In the genomic region with DNA sequence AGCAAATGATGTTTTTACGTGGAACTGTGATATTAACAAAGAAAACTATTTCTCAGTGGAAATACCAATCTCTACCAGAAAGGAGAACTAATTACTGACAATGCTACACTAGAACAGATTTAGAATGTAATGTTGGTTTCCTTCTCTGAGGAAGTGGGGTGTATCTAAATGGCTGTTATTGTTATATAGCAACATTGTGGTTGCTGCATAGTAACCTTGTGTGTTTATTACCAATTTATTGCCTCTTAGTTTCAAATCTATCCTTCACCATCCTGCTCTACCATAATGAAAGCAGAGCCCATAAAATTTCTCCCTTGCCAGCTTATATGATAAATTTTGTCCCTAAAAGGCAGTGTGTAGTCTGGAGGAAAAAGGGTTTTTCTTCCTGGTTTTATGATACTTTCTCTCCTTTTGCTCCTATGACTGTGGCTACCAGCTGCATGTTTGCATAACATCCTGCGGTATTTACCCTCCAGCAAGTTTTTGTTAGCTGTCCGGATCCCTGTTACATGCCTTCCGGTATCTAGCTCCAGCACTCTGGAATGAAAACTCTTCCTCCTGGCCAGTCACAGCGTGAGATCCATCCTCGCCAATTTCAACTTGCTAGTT, we compare ENCODE assay signal across 8 cellular contexts. TPM values are rescaled to one million over a fixed set of nuclear protein-coding genes. Genes with fewer than 3 reads are reported as not detected.
A peak's percentile ranks its signal among the peaks of the same experiment; 100 is the strongest.
DNase-seq lines count a peak whose midpoint lies in the region; ATAC-seq and TF ChIP-seq lines count a peak whose summit lies in the region.

No MANE protein-coding gene starts in this region.

- TF ChIP-seq EP300 in transverse colon (IDR thresholded peaks at IDR 0.05; ENCODE audit: low read depth) = no peak

- in situ Hi-C loops in transverse colon (cut with MboI; ENCODE audit: low pct_ligation_motif_present in 1 of 4, low pct_unique_long_range_greater_than_20kb in 1 of 4, low sequenced_read_pairs in 3 of 4) = no loop called here

- H3K4me3 Mint-ChIP-seq in activated naive CD8-positive, alpha-beta T cell = peak overlapping the region; percentile 85

- no peaks in the 10 kb centered on the region for H3K9me3 ChIP-seq in transverse colon

- H4K20me1 ChIP-seq in KMS-11 (ENCODE audit: insufficient read depth) = no peaks in the 10 kb centered on the region

- H3K4me2 ChIP-seq in KMS-11 = 0 out of 2 replicates have a peak overlapping the region, but pooled peaks have one; percentile 21

- peaks cover 74% of the 10 kb centered on the region for H3K4me1 Mint-ChIP-seq in activated naive CD8-positive, alpha-beta T cell (ENCODE audit: low read depth)

- H3K27me3 Mint-ChIP-seq in activated naive CD8-positive, alpha-beta T cell = no peaks in the 10 kb centered on the region

- WGBS in transverse colon (ENCODE audit: low coverage in 1 of 2), 2 donors = 17 to 25% methylated on average over 3 to 6 of the region's 6 CpGs

- H3K36me3 Mint-ChIP-seq in activated naive CD8-positive, alpha-beta T cell = peaks cover 7% of the 10 kb centered on the region

- H3K27ac ChIP-seq in KMS-11 = no peak overlapping the region
- peak overlapping the region; percentile 67 to 77 (median 71) for H3K27ac ChIP-seq in transverse colon

- no peak overlapping the region for H3K9ac ChIP-seq in KMS-11

- no peak overlapping the region for H3K4me3 ChIP-seq in KMS-11 (IDR thresholded peaks at IDR 0.05; ENCODE audit: insufficient read depth, low read depth, low read length)
- H3K4me3 ChIP-seq in transverse colon = peak overlapping the region in 1 of 4 donors; percentile 11

- peak; percentile 83 for ATAC-seq in GM21825 (IDR thresholded peaks at IDR 0.05; ENCODE audit: unreplicated experiment)

- TF ChIP-seq CTCF in KMS-11 (conservative IDR thresholded peaks at IDR 0.05; ENCODE audit: low read depth, low read length) (no peak), transverse colon (IDR thresholded peaks at IDR 0.05) (no peak)

- H3K4me1 ChIP-seq in KMS-11 (ENCODE audit: low read depth, poor library complexity, severe bottlenecking) (peaks cover 57% of the 10 kb centered on the region), transverse colon (peaks cover 4 to 40% (median 11%) of the 10 kb centered on the region in 4 donors)

- H2AFZ ChIP-seq in KMS-11 (ENCODE audit: low read depth) = no peak overlapping the region

- intact Hi-C loops in transverse colon (cut with DNase I; ENCODE audit: low total_unique reads) = no loop called here
- intact Hi-C loops in posterior cingulate gyrus (cut with DNase I) = no loop called here

- H3K27ac Mint-ChIP-seq in activated naive CD8-positive, alpha-beta T cell = peak overlapping the region; percentile 99

- DNase-seq in GM03348 (ENCODE audit: low spot score) (peak; percentile 60), kidney glomerular epithelial cell (lab: John Stamatoyannopoulos, UW) (peak; percentile 68), transverse colon (peak; percentile 40), posterior cingulate gyrus (no peak), GOT3 (lab: John Stamatoyannopoulos, UW) (no peak)

- H3K36me3 ChIP-seq in KMS-11 (ENCODE audit: insufficient read depth) (no peaks in the 10 kb centered on the region), transverse colon (no peaks in the 10 kb centered on the region)

- H3K79me2 ChIP-seq in KMS-11 (ENCODE audit: insufficient read depth, low read depth) = no peaks in the 10 kb centered on the region

- H3K9me3 Mint-ChIP-seq in activated naive CD8-positive, alpha-beta T cell (ENCODE audit: low read depth) = no peaks in the 10 kb centered on the region

- TF ChIP-seq POLR2A in transverse colon (IDR thresholded peaks at IDR 0.05) = peak; percentile 13

- H3K27me3 ChIP-seq in KMS-11 (ENCODE audit: insufficient read depth, low read depth) (peaks cover under 1% of the 10 kb centered on the region; the same call in 1 of the 2 replicates), transverse colon (no peaks in the 10 kb centered on the region)

RNA-seq across cellular contexts. Expression of a gene that starts 5.7 kb away (rescaled TPM):
- total RNA-seq in transverse colon = 1 to 10 TPM in 3 of 4 donors, not detected in 1; 4.9 to 5.4 (median 5.0) TPM

RNA-seq across cellular contexts. Expression of a gene that starts 14.1 kb away (rescaled TPM):
- 1 to 10 TPM in 2 of 4 donors, not detected in 2; 1.4 to 2.2 TPM for total RNA-seq in transverse colon

RNA-seq across cellular contexts. Expression of a gene that starts 24.9 kb away (rescaled TPM):
- total RNA-seq in transverse colon = not detected

RNA-seq across cellular contexts. Expression of a gene that starts 40.3 kb away (rescaled TPM):
- 1 to 10 TPM in 2 of 4 donors, under 1 TPM in 1, not detected in 1; 0.80 to 6.8 (median 4.0) TPM for total RNA-seq in transverse colon

RNA-seq across cellular contexts. Expression of a gene that starts 57.7 kb away (rescaled TPM):
- total RNA-seq in transverse colon = 1 to 10 TPM in 2 of 4 donors, not detected in 2; 1.4 to 2.6 TPM

Comparison
In these comparisons a context has a peak if more than half of its experiments do, and no peak if none do; other contexts are left out.
1. DNase-seq: peak in GM03348 (single experiment), kidney glomerular epithelial cell (single experiment) and transverse colon (single experiment); none in posterior cingulate gyrus (0 of 10) and GOT3 (single experiment).